8 cellular contexts compared by ENCODE assay signal in genomic region chr17:17890773-17891759, GRCh38. TPM values are rescaled to one million over a fixed set of nuclear protein-coding genes. Genes with fewer than 3 reads are reported as not detected.
DNase-seq lines count a peak whose midpoint lies in the region; ATAC-seq and TF ChIP-seq lines count a peak whose summit lies in the region.

No MANE protein-coding gene starts in this region.

- CTCF ChIA-PET in MCF 10A (lab: Yijun Ruan, JAX), result interaction anchor here (0.6 to 8.1 kb wide), 29 partner anchors 9 to 841 kb away, joined by 3 to 48 read pairs (median 4); no protein-coding TSS in a partner anchor

- intact Hi-C loops in MCF 10A (cut with micrococcal nuclease), result loop anchor here (1.0 to 2.0 kb wide), 3 partner anchors 28 to 142 kb away; partner anchors contain the start of genes DRC3 and TOM1L2

- H3K4me3 Mint-ChIP-seq in MCF 10A (ENCODE audit: unreplicated experiment), result no peak overlapping the region
- no peak overlapping the region for H3K4me3 Mint-ChIP-seq in stimulated activated effector memory CD8-positive, alpha-beta T cell treated with anti-CD3 and anti-CD28 coated beads, Interleukin-12 subunit alpha, Interleukin-12 subunit beta, amount 100 ng/mL, for 72 hours

- peak; percentile 71 for TF ChIP-seq CTCF in LNCAP (IDR thresholded peaks at IDR 0.05)
- TF ChIP-seq CTCF in MCF 10A (IDR thresholded peaks at IDR 0.05; ENCODE audit: unreplicated experiment), result peak; percentile 77

- H3K27me3 Mint-ChIP-seq in MCF 10A (ENCODE audit: insufficient read depth, unreplicated experiment), result no peaks in the 10 kb centered on the region

- ATAC-seq in stimulated activated effector memory CD8-positive, alpha-beta T cell treated with anti-CD3 and anti-CD28 coated beads, Interleukin-12 subunit alpha, Interleukin-12 subunit beta, amount 100 ng/mL, for 72 hours, result peak; percentile 85
- ATAC-seq in HG03039 (IDR thresholded peaks at IDR 0.05; ENCODE audit: unreplicated experiment), result no peak

- DNase-seq in EH (ENCODE audit: low read depth), result peak; percentile 78
- peak; percentile 10 for DNase-seq in T-helper 9 cell
- DNase-seq in MCF 10A (ENCODE audit: unreplicated experiment), result peak; percentile 71
- DNase-seq in left kidney (ENCODE audit: low read depth, low spot score), result peak; percentile 77
- DNase-seq in stimulated activated effector memory CD8-positive, alpha-beta T cell treated with anti-CD3 and anti-CD28 coated beads, Interleukin-12 subunit alpha, Interleukin-12 subunit beta, amount 100 ng/mL, for 72 hours (ENCODE audit: low spot score in 2 of 2), result peak in 1 of 2 donors; percentile 55
- no peak for DNase-seq in NCI-H187 treated with DMSO at 0.1 percent for 48 hours (lab: John Stamatoyannopoulos, UW)

- peaks cover 37% of the 10 kb centered on the region for H3K36me3 Mint-ChIP-seq in MCF 10A (ENCODE audit: insufficient read depth, unreplicated experiment)
- H3K36me3 Mint-ChIP-seq in stimulated activated effector memory CD8-positive, alpha-beta T cell treated with anti-CD3 and anti-CD28 coated beads, Interleukin-12 subunit alpha, Interleukin-12 subunit beta, amount 100 ng/mL, for 72 hours, result peaks cover 20% of the 10 kb centered on the region

- BruUV-seq in MCF 10A (replicated peaks; lab: Mats Ljungman, UMichigan), result no TSS peak

- no peaks in the 10 kb centered on the region for H3K9me3 Mint-ChIP-seq in MCF 10A (ENCODE audit: unreplicated experiment)
- no peaks in the 10 kb centered on the region for H3K9me3 Mint-ChIP-seq in stimulated activated effector memory CD8-positive, alpha-beta T cell treated with anti-CD3 and anti-CD28 coated beads, Interleukin-12 subunit alpha, Interleukin-12 subunit beta, amount 100 ng/mL, for 72 hours

- H3K27ac Mint-ChIP-seq in MCF 10A (ENCODE audit: low read depth, unreplicated experiment), result peak overlapping the region; percentile 21
- H3K27ac Mint-ChIP-seq in stimulated activated effector memory CD8-positive, alpha-beta T cell treated with anti-CD3 and anti-CD28 coated beads, Interleukin-12 subunit alpha, Interleukin-12 subunit beta, amount 100 ng/mL, for 72 hours, result peak overlapping the region; percentile 38

- POLR2A ChIA-PET in MCF 10A (lab: Yijun Ruan, JAX), result interaction anchor here (0.6 kb wide), 3 partner anchors 21 to 146 kb away, joined by 3 to 4 read pairs (median 3); no protein-coding TSS in a partner anchor

- no peaks in the 10 kb centered on the region for H3K4me1 Mint-ChIP-seq in MCF 10A (ENCODE audit: insufficient read depth, unreplicated experiment)
- peaks cover 7% of the 10 kb centered on the region for H3K4me1 Mint-ChIP-seq in stimulated activated effector memory CD8-positive, alpha-beta T cell treated with anti-CD3 and anti-CD28 coated beads, Interleukin-12 subunit alpha, Interleukin-12 subunit beta, amount 100 ng/mL, for 72 hours

RNA-seq across cellular contexts. Expression of gene SREBF1, which starts 54.3 kb away (rescaled TPM):
- total RNA-seq in MCF 10A (2022), result 87.1 and 91.7 TPM in 2 replicates
